Comparison of ENCODE assay signal across 7 cellular contexts in genomic region chr15:30326145-30326544, GRCh38.
DNase-seq lines count a peak whose midpoint lies in the region; ATAC-seq, FAIRE-seq and TF ChIP-seq lines count a peak whose summit lies in the region.
"Not testable (repeated sequence)": the region's sequence is repeated elsewhere in the genome, so short reads cannot be mapped to it uniquely, and the experiment has no call there.

No MANE protein-coding gene starts in this region.

- not testable (repeated sequence) for TF ChIP-seq POLR2A in HepG2 (IDR thresholded peaks at IDR 0.05; ENCODE audit: insufficient read depth in 1 of 2, low read depth in 2 of 2, low read length in 2 of 2)

- not testable (repeated sequence) for H3K36me3 ChIP-seq in hepatocyte (replicated peaks; ENCODE audit: insufficient read depth, low read depth); HepG2 (replicated peaks in 1 of 2; ENCODE audit: control insufficient read depth in 1 of 2, insufficient read depth in 2 of 2, low read length in 2 of 2); parathyroid adenoma (ENCODE audit: control insufficient read depth, insufficient read depth, low read length)

- CTCF ChIA-PET in HepG2 (lab: Yijun Ruan, JAX; ENCODE audit: low intra/inter-chr PET ratio, low total read pairs) = not testable (repeated sequence)

- intact Hi-C loops in HepG2 (cut with micrococcal nuclease; ENCODE audit: unreplicated experiment) = not testable (repeated sequence)

- in situ Hi-C loops in HepG2 (cut with HindIII; ENCODE audit: extremely low pct_ligation_motif_present, low pct_unique_long_range_greater_than_20kb) = not testable (repeated sequence)

- TF ChIP-seq CTCF in hepatocyte (IDR thresholded peaks at IDR 0.05; ENCODE audit: poor library complexity); HepG2 (CRISPR knock-in tag; IDR thresholded peaks at IDR 0.05): not testable (repeated sequence)
- TF ChIP-seq CTCF in parathyroid adenoma (IDR thresholded peaks at IDR 0.05) = peak; percentile 74

- TF ChIP-seq EP300 in HepG2 (IDR thresholded peaks at IDR 0.05; ENCODE audit: low read depth in 2 of 2, low read length in 2 of 2); HepG2 (CRISPR knock-in tag; IDR thresholded peaks at IDR 0.05; ENCODE audit: borderline replicate concordance): not testable (repeated sequence)

- TF ChIP-seq RAD21 in HepG2 (CRISPR knock-in tag; IDR thresholded peaks at IDR 0.05) = not testable (repeated sequence)

- 89% methylated on average over 4 of the region's 13 CpGs for WGBS in hepatocyte (ENCODE audit: low lambda C conversion rate, missing lambda C conversion rate)
- 85% methylated on average over 13 of the region's 13 CpGs for WGBS in HepG2 (ENCODE audit: low lambda C conversion rate)

- not testable (repeated sequence) for ATAC-seq in HepG2

- H3K4me2 ChIP-seq in hepatocyte; HepG2 (ENCODE audit: low read depth, low read length); parathyroid adenoma (ENCODE audit: low read length): not testable (repeated sequence)

- peak; percentile 71 for FAIRE-seq in HTR-8/SVneo (lab: Jason Lieb, UNC)
- not testable (repeated sequence) for FAIRE-seq in HepG2 (lab: Jason Lieb, UNC)

- H3K9ac ChIP-seq in HepG2 (ENCODE audit: insufficient read depth, low read depth, low read length); parathyroid adenoma: not testable (repeated sequence)

- BruUV-seq in HepG2 (replicated peaks; lab: Mats Ljungman, UMichigan) = not testable (repeated sequence)

- not testable (repeated sequence) for H3K4me3 ChIP-seq in hepatocyte; HepG2 (replicated peaks in 1 of 3; ENCODE audit: insufficient read depth in 1 of 3, low read depth in 2 of 3, low read length in 3 of 3); parathyroid adenoma (ENCODE audit: low read depth, low read length)

- not testable (repeated sequence) for H3K27ac ChIP-seq in hepatocyte; HepG2 (ENCODE audit: extremely low read length, insufficient read depth, low read length)
- peak overlapping the region; percentile 82 for H3K27ac ChIP-seq in parathyroid adenoma

- not testable (repeated sequence) for H2AFZ ChIP-seq in hepatocyte; HepG2 (ENCODE audit: low read length)
- H2AFZ ChIP-seq in parathyroid adenoma = peak overlapping the region; percentile 42

- POLR2A ChIA-PET in HepG2 (lab: Yijun Ruan, JAX) = not testable (repeated sequence)

- H3K4me1 ChIP-seq in hepatocyte (ENCODE audit: insufficient read depth); HepG2 (ENCODE audit: insufficient read depth, low read length); parathyroid adenoma: not testable (repeated sequence)

- H3K79me2 ChIP-seq in hepatocyte; HepG2 (ENCODE audit: insufficient read depth, low read length); parathyroid adenoma: not testable (repeated sequence)

- H4K20me1 ChIP-seq in hepatocyte (ENCODE audit: insufficient read depth, poor library complexity, severe bottlenecking); HepG2 (ENCODE audit: insufficient read depth, low read length): not testable (repeated sequence)

- H3K9me2 ChIP-seq in hepatocyte (replicated peaks; ENCODE audit: insufficient read depth) = not testable (repeated sequence)

- not testable (repeated sequence) for H3K9me3 ChIP-seq in hepatocyte (ENCODE audit: low read depth); HepG2 (ENCODE audit: low read length); parathyroid adenoma (ENCODE audit: control insufficient read depth, low read length)

- H3K27me3 ChIP-seq in hepatocyte; HepG2 (ENCODE audit: control insufficient read depth in 1 of 2, insufficient read depth in 2 of 2, low read length in 2 of 2); parathyroid adenoma (ENCODE audit: control insufficient read depth, insufficient read depth, low read length): not testable (repeated sequence)

- DNase-seq in ELF-1 (ENCODE audit: low read depth, low spot score) (peak; percentile 13), RPMI7951 (ENCODE audit: low read depth) (peak; percentile 1), ecto neural progenitor cell (ENCODE audit: low spot score) (peak; percentile 31), hepatocyte (ENCODE audit: low spot score) (peak; percentile 1), HepG2 (ENCODE audit: low spot score) (peak; percentile 0)
- not testable (repeated sequence) for DNase-seq in HTR-8/SVneo (ENCODE audit: insufficient read length, low spot score)
